ENCODE assay signal across 8 cellular contexts in the genomic region with DNA sequence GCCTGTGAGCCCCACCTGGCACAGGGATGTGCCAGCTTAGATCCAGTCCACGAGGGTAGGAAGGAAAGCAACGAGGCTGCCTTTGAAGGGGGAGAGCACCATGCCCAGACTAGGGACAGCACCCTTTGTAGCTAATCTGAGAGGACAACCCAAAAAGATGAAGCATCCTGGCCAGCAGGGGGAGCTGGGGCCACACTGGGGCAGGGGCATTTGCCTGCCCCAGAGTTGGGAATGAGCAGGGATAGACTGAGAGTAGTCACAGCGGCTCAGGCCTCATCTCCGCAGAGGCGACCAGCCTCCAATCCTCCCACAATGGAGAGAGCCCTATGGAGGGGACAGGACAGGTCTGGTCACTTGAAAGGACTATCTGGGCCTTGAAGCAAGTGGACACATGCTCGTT.
DNase-seq lines count a peak whose midpoint lies in the region; ATAC-seq and TF ChIP-seq lines count a peak whose summit lies in the region.

No MANE protein-coding gene starts in this region.

- in situ Hi-C loops in GM13976 (cut with MboI; ENCODE audit: low sequenced_read_pairs, unreplicated experiment) = no loop called here

- DNase-seq in CD1c-positive myeloid dendritic cell (ENCODE audit: extremely low spot score) = peak; percentile 21
- DNase-seq in GM13976 (ENCODE audit: low spot score) = no peak
- DNase-seq in UCSD-AML1 (lab: John Stamatoyannopoulos, UW; ENCODE audit: unreplicated experiment) = peak; percentile 70
- peak; percentile 33 for DNase-seq in kidney tubule cell (ENCODE audit: low spot score)
- DNase-seq in central memory CD4-positive, alpha-beta T cell = no peak
- no peak for DNase-seq in iPS-NIHi7 (ENCODE audit: extremely low spot score)

- TF ChIP-seq CTCF in GM13976 (IDR thresholded peaks at IDR 0.05; ENCODE audit: borderline replicate concordance, control extremely low read depth, extremely low read depth, insufficient read depth, missing control alignments) = peak; percentile 15

- ATAC-seq in HG03039 (IDR thresholded peaks at IDR 0.05; ENCODE audit: unreplicated experiment) = no peak
- no peak for ATAC-seq in GM21825 (IDR thresholded peaks at IDR 0.05; ENCODE audit: unreplicated experiment)

Comparison
In these comparisons a context has a peak if more than half of its experiments do, and no peak if none do; other contexts are left out.
1. DNase-seq: peak in CD1c-positive myeloid dendritic cell (single experiment), UCSD-AML1 (single experiment) and kidney tubule cell (single experiment); none in GM13976 (single experiment), central memory CD4-positive, alpha-beta T cell (single experiment) and iPS-NIHi7 (single experiment).